Comparison of ENCODE assay signal across 8 cellular contexts in genomic region chr18:44839239-44839666, GRCh38.
DNase-seq lines count a peak whose midpoint lies in the region; ATAC-seq and TF ChIP-seq lines count a peak whose summit lies in the region.

No MANE protein-coding gene starts in this region.

- H3K36me3 ChIP-seq in OCI-LY7 (ENCODE audit: insufficient read depth, low read length): no peaks in the 10 kb centered on the region

- no peak for TF ChIP-seq CTCF in OCI-LY7 (conservative IDR thresholded peaks at IDR 0.05; ENCODE audit: low read length)
- no peak for TF ChIP-seq CTCF in foreskin fibroblast (IDR thresholded peaks at IDR 0.05; ENCODE audit: low read depth, low read length)
- TF ChIP-seq CTCF in progenitor cell of endocrine pancreas (IDR thresholded peaks at IDR 0.05; ENCODE audit: unreplicated experiment): no peak

- H3K9me2 ChIP-seq in OCI-LY7 (ENCODE audit: insufficient read depth, low read length): no peaks in the 10 kb centered on the region

- H3K4me1 Mint-ChIP-seq in progenitor cell of endocrine pancreas (ENCODE audit: low read depth): peaks cover 14% of the 10 kb centered on the region

- no peaks in the 10 kb centered on the region for H3K79me2 ChIP-seq in OCI-LY7 (ENCODE audit: insufficient read depth, low read depth, low read length)

- POLR2A ChIA-PET in OCI-LY7 (lab: Charles Lee): no interaction called here

- no peaks in the 10 kb centered on the region for H3K36me3 Mint-ChIP-seq in progenitor cell of endocrine pancreas (ENCODE audit: insufficient read depth)

- no peaks in the 10 kb centered on the region for H3K27me3 Mint-ChIP-seq in progenitor cell of endocrine pancreas

- H3K4me2 ChIP-seq in OCI-LY7 (ENCODE audit: low read length): peak overlapping the region; percentile 20; the same call in 1 of the 2 replicates

- peak; percentile 51 for DNase-seq in stimulated activated naive CD4-positive, alpha-beta T cell treated with Interleukin-2 at 50 U/mL for 16 hours (lab: John Stamatoyannopoulos, UW)
- no peak for DNase-seq in stimulated activated naive CD4-positive, alpha-beta T cell (lab: John Stamatoyannopoulos, UW)
- DNase-seq in OCI-LY7 (ENCODE audit: low spot score): no peak
- DNase-seq in activated T-cell treated with anti-CD3 and anti-CD28 coated beads for 48 hours (ENCODE audit: low read depth): peak; percentile 54
- DNase-seq in foreskin fibroblast: peak; percentile 31 to 74
- DNase-seq in progenitor cell of endocrine pancreas (ENCODE audit: low spot score, unreplicated experiment): no peak
- DNase-seq in foreskin melanocyte: no peak

- no TSS peak for BruUV-seq in OCI-LY7 (replicated peaks; lab: Mats Ljungman, UMichigan)

- H2AFZ ChIP-seq in OCI-LY7 (ENCODE audit: low read length): no peak overlapping the region

- no peak overlapping the region for H3K27ac ChIP-seq in OCI-LY7 (ENCODE audit: low read depth, low read length, poor library complexity, severe bottlenecking)

- no peak overlapping the region for H3K4me3 ChIP-seq in OCI-LY7 (ENCODE audit: low read depth, low read length, poor library complexity, severe bottlenecking)
- H3K4me3 ChIP-seq in foreskin fibroblast (ENCODE audit: low read depth in 1 of 2, low read length in 2 of 2): no peak overlapping the region

- H4K20me1 ChIP-seq in OCI-LY7 (ENCODE audit: insufficient read depth, low read length): no peaks in the 10 kb centered on the region

- intact Hi-C loops in OCI-LY7 (cut with micrococcal nuclease; ENCODE audit: unreplicated experiment): loop anchor here (5.0 kb wide), 1 partner anchor 162 kb away; no protein-coding TSS in a partner anchor

- H3K9me3 ChIP-seq in OCI-LY7 (ENCODE audit: low read length): no peaks in the 10 kb centered on the region

- H3K9me3 Mint-ChIP-seq in progenitor cell of endocrine pancreas (ENCODE audit: low read depth): no peaks in the 10 kb centered on the region

- H3K4me1 ChIP-seq in OCI-LY7 (ENCODE audit: insufficient read depth, low read length, poor library complexity, severe bottlenecking): peaks cover 8% of the 10 kb centered on the region

- peak overlapping the region; percentile 42 for H3K27ac Mint-ChIP-seq in progenitor cell of endocrine pancreas

- H3K4me3 Mint-ChIP-seq in progenitor cell of endocrine pancreas (ENCODE audit: low read depth): no peak overlapping the region

- peak; percentile 97 for ATAC-seq in HG02938 (IDR thresholded peaks at IDR 0.05; ENCODE audit: unreplicated experiment)

- CTCF ChIA-PET in OCI-LY7 (lab: Charles Lee; ENCODE audit: unreplicated experiment): interaction anchor here (0.6 kb wide), 1 partner anchor 161 kb away, joined by 3 read pairs; no protein-coding TSS in a partner anchor

Comparison
In these comparisons a context has a peak if more than half of its experiments do, and no peak if none do; other contexts are left out.
1. DNase-seq: peak in stimulated activated naive CD4-positive, alpha-beta T cell treated with Interleukin-2 at 50 U/mL for 16 hours (single experiment), activated T-cell treated with anti-CD3 and anti-CD28 coated beads for 48 hours (single experiment) and foreskin fibroblast (2 of 2); none in stimulated activated naive CD4-positive, alpha-beta T cell (0 of 6), OCI-LY7 (single experiment), progenitor cell of endocrine pancreas (single experiment) and foreskin melanocyte (single experiment).